ENCODE assay signal across 25 cellular contexts in genomic region chr2:15273452-15273851, GRCh38.
"Had no signal": no experiment of that assay in that cellular context is flagged by ENCODE, and none has a peak within 500 bp of the region (broad histone marks: within the 10 kb centered on the region; RNA-seq: fewer than 3 reads in every experiment).

No MANE protein-coding gene starts in this region.

- H3K27me3 Mint-ChIP-seq: activated CD4-positive, alpha-beta memory T cell treated with anti-CD3 and anti-CD28 coated beads for 36 hours; activated CD4-positive, alpha-beta T cell treated with anti-CD3 and anti-CD28 coated beads, Interleukin-2, amount 10 ng/mL, durations not matched to agents 7 days and 5 days; activated naive CD4-positive, alpha-beta T cell treated with anti-CD3 and anti-CD28 coated beads, Interleukin-2, amount 10 ng/mL, durations not matched to agents 7 days and 5 days; activated naive CD8-positive, alpha-beta T cell treated with anti-CD3 and anti-CD28 coated beads for 36 hours had no signal

- H3K4me1 Mint-ChIP-seq: activated CD4-positive, alpha-beta T cell treated with anti-CD3 and anti-CD28 coated beads, Interleukin-2, amount 10 ng/mL, durations not matched to agents 7 days and 5 days; activated naive CD4-positive, alpha-beta T cell treated with anti-CD3 and anti-CD28 coated beads, Interleukin-2, amount 10 ng/mL, durations not matched to agents 7 days and 5 days; activated naive CD8-positive, alpha-beta T cell treated with anti-CD3 and anti-CD28 coated beads for 36 hours had no signal

- H3K36me3 ChIP-seq: cardiac muscle cell had no signal

- H3K4me1 ChIP-seq: Peyer's patch, SJSA1 had no signal

- ATAC-seq: SK-N-SH treated with all-trans-retinoic acid at 6 μM for 48 hours had no signal

- H3K9me3 ChIP-seq: Peyer's patch, SJSA1 had no signal

- H3K9me3 Mint-ChIP-seq: activated CD4-positive, alpha-beta memory T cell treated with anti-CD3 and anti-CD28 coated beads for 36 hours; activated CD4-positive, alpha-beta T cell treated with anti-CD3 and anti-CD28 coated beads, Interleukin-2, amount 10 ng/mL, durations not matched to agents 7 days and 5 days; activated naive CD4-positive, alpha-beta T cell treated with anti-CD3 and anti-CD28 coated beads, Interleukin-2, amount 10 ng/mL, durations not matched to agents 7 days and 5 days; activated naive CD8-positive, alpha-beta T cell treated with anti-CD3 and anti-CD28 coated beads for 36 hours; activated T-helper 2 cell treated with anti-CD3 and anti-CD28 coated beads, Interferon-gamma antibody, Interleukin-2, Interleukin-4, amounts not matched to agents 10 μg/mL and 5 μg/mL and 100 μg/mL, durations not matched to agents 14 hours and 24 hours and 36 hours had no signal

- H3K4me3 ChIP-seq: cardiac muscle cell, Peyer's patch, SJSA1 had no signal

- H3K27ac ChIP-seq: brain microvascular endothelial cell, cardiac muscle cell, RWPE1, SJSA1, VCaP had no signal

- H3K27me3 ChIP-seq: brain microvascular endothelial cell, cardiac muscle cell, Peyer's patch, SJSA1 had no signal

- H3K4me3 Mint-ChIP-seq: activated CD4-positive, alpha-beta memory T cell treated with anti-CD3 and anti-CD28 coated beads for 36 hours; activated CD4-positive, alpha-beta T cell treated with anti-CD3 and anti-CD28 coated beads, Interleukin-2, amount 10 ng/mL, durations not matched to agents 7 days and 5 days; activated naive CD4-positive, alpha-beta T cell treated with anti-CD3 and anti-CD28 coated beads, Interleukin-2, amount 10 ng/mL, durations not matched to agents 7 days and 5 days; activated naive CD8-positive, alpha-beta T cell treated with anti-CD3 and anti-CD28 coated beads for 36 hours had no signal

- H3K27ac Mint-ChIP-seq: activated CD4-positive, alpha-beta memory T cell treated with anti-CD3 and anti-CD28 coated beads for 36 hours; activated CD4-positive, alpha-beta T cell treated with anti-CD3 and anti-CD28 coated beads, Interleukin-2, amount 10 ng/mL, durations not matched to agents 7 days and 5 days; activated naive CD4-positive, alpha-beta T cell treated with anti-CD3 and anti-CD28 coated beads, Interleukin-2, amount 10 ng/mL, durations not matched to agents 7 days and 5 days; activated naive CD8-positive, alpha-beta T cell treated with anti-CD3 and anti-CD28 coated beads for 36 hours; activated T-helper 2 cell treated with anti-CD3 and anti-CD28 coated beads, Interferon-gamma antibody, Interleukin-2, Interleukin-4, amounts not matched to agents 10 μg/mL and 5 μg/mL and 100 μg/mL, durations not matched to agents 14 hours and 24 hours and 36 hours had no signal

- DNase-seq: activated CD4-positive, alpha-beta memory T cell treated with anti-CD3 and anti-CD28 coated beads for 36 hours; activated CD4-positive, alpha-beta T cell treated with anti-CD3 and anti-CD28 coated beads, Interleukin-2, amount 10 ng/mL, durations not matched to agents 7 days and 5 days; activated CD4-positive, CD25-positive, alpha-beta regulatory T cell; activated gamma-delta T cell treated with Interleukin-2 at 50 U/mL for 16 hours; activated naive CD4-positive, alpha-beta T cell treated with anti-CD3 and anti-CD28 coated beads, Interleukin-2, amount 10 ng/mL, durations not matched to agents 7 days and 5 days; activated naive CD8-positive, alpha-beta T cell treated with anti-CD3 and anti-CD28 coated beads for 36 hours; activated T-cell treated with anti-CD3 and anti-CD28 coated beads for 4 hours; activated T-cell treated with anti-CD3 and anti-CD28 coated beads, Interleukin-2, amount 50 U/mL, for 48 hours; brain microvascular endothelial cell; KG1; NCI-H1092; NCI-H1417; NCI-H1930; NCI-H2171 treated with DMSO at 0.1 percent for 48 hours; NCI-H226; NCI-H774; Peyer's patch; Right ventricle myocardium superior; SW 1271 had no signal
